In genomic region chr5:16609412-16609811, GRCh38 we compare ENCODE assay signal across 17 cellular contexts. TPM values are rescaled to one million over a fixed set of nuclear protein-coding genes. Genes with fewer than 3 reads are reported as not detected.
"Had no signal": no experiment of that assay in that cellular context is flagged by ENCODE, and none has a peak within 500 bp of the region (broad histone marks: within the 10 kb centered on the region; RNA-seq: fewer than 3 reads in every experiment).

No MANE protein-coding gene starts in this region.

- H2AFZ ChIP-seq: hepatocyte had no signal

- H3K4me3 ChIP-seq: hepatocyte, suprapubic skin, thyroid gland had no signal

- H3K27ac ChIP-seq: foreskin keratinocyte, hepatocyte, suprapubic skin, thyroid gland had no signal

- H3K27me3 Mint-ChIP-seq: dendritic cell treated with granulocyte-macrophage colony-stimulating factor and Interleukin-4, amounts not matched to agents 40 ng/mL and 50 ng/mL, for 4 days; effector memory CD8-positive, alpha-beta T cell; naive thymus-derived CD4-positive, alpha-beta T cell had no signal

- H3K36me3 ChIP-seq: suprapubic skin, thyroid gland had no signal

- H3K4me1 Mint-ChIP-seq: nephron progenitor cell had no signal

- H3K4me3 Mint-ChIP-seq: dendritic cell treated with granulocyte-macrophage colony-stimulating factor and Interleukin-4, amounts not matched to agents 40 ng/mL and 50 ng/mL, for 4 days; effector memory CD8-positive, alpha-beta T cell; nephron progenitor cell; type B pancreatic cell had no signal

- ATAC-seq: effector memory CD8-positive, alpha-beta T cell; foreskin keratinocyte; naive thymus-derived CD4-positive, alpha-beta T cell; right cardiac atrium had no signal

- H3K4me1 ChIP-seq: foreskin keratinocyte, thyroid gland had no signal

- H3K27me3 ChIP-seq: suprapubic skin, thyroid gland had no signal

- H3K9me3 Mint-ChIP-seq: dendritic cell treated with granulocyte-macrophage colony-stimulating factor and Interleukin-4, amounts not matched to agents 40 ng/mL and 50 ng/mL, for 4 days; effector memory CD8-positive, alpha-beta T cell; type B pancreatic cell had no signal

- H3K4me2 ChIP-seq: hepatocyte had no signal

- H3K9me3 ChIP-seq: suprapubic skin, thyroid gland had no signal

- H3K27ac Mint-ChIP-seq: dendritic cell treated with granulocyte-macrophage colony-stimulating factor and Interleukin-4, amounts not matched to agents 40 ng/mL and 50 ng/mL, for 4 days; effector memory CD8-positive, alpha-beta T cell; nephron progenitor cell; type B pancreatic cell had no signal

- DNase-seq: effector memory CD8-positive, alpha-beta T cell; erythroblast; foreskin keratinocyte; mammary epithelial cell; naive thymus-derived CD4-positive, alpha-beta T cell; nephron progenitor cell; posterior cingulate gyrus; right cardiac atrium; small intestine; stimulated activated CD4-positive, alpha-beta T cell treated with anti-CD3 and anti-CD28 coated beads, Interleukin-12 subunit alpha, Interleukin-12 subunit beta, amount 100 ng/mL, for 4 hours; stimulated activated naive CD4-positive, alpha-beta T cell treated with Interleukin-2 at 50 U/mL for 16 hours; thyroid gland had no signal

RNA-seq across cellular contexts. Expression of gene RETREG1, which starts 7.4 kb away (rescaled TPM):
- polyA plus RNA-seq: endothelial cell of umbilical vein had no signal
